In the genomic region with DNA sequence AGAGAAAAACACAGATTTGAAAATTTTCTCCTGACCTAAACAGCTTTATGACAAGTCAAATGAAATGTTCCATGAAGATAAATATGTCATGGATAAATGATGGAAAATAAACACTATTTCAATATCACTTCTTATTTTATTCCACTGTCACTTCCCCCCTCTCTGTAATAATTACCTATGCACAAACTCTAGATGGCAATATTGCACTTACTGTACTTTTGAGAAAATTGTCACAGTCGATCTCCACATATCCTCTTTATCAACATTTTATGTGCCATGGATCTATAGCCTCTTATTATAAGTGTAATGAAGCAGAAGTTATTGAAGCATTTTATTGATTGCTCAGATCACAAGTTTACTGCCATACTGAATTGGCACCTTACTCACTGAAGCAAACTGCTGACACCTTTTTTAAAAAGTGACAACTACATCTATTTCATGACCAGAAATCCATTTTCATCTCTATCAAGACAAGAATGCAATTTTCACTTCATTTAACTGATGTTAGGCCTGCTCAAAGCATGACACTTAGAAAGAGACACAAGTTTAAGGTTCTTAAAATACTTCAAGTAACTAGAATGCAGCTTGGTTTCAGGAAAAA, we compare ENCODE assay signal across 8 cellular contexts.
DNase-seq lines count a peak whose midpoint lies in the region; ATAC-seq and TF ChIP-seq lines count a peak whose summit lies in the region.

No MANE protein-coding gene starts in this region.

- TF ChIP-seq CTCF in LNCAP (IDR thresholded peaks at IDR 0.05) = peak; percentile 56
- peak; percentile 49 for TF ChIP-seq CTCF in RWPE1 (conservative IDR thresholded peaks at IDR 0.05; ENCODE audit: low read depth)
- peak; percentile 34 for TF ChIP-seq CTCF in kidney epithelial cell (IDR thresholded peaks at IDR 0.05; ENCODE audit: insufficient read depth, low read length, poor library complexity, severe bottlenecking)

- no peaks in the 10 kb centered on the region for H3K27me3 ChIP-seq in kidney epithelial cell (ENCODE audit: control insufficient read depth, insufficient read depth, low read length)

- no peak overlapping the region for H3K4me3 ChIP-seq in kidney epithelial cell (ENCODE audit: low read depth, low read length)

- no peak for ATAC-seq in GM18868 (IDR thresholded peaks at IDR 0.05; ENCODE audit: unreplicated experiment)
- ATAC-seq in GM21367 (IDR thresholded peaks at IDR 0.05; ENCODE audit: unreplicated experiment) = no peak

- CTCF ChIA-PET in RWPE1 (lab: Yijun Ruan, JAX) = interaction anchor here (0.6 to 1.0 kb wide), 7 partner anchors 17 to 1066 kb away, joined by 3 to 6 read pairs (median 3); no protein-coding TSS in a partner anchor

- DNase-seq in ELR (ENCODE audit: low read depth) (peak; percentile 37), RWPE1 (ENCODE audit: low spot score) (peak; percentile 20), kidney epithelial cell (ENCODE audit: low read depth) (no peak), occipital lobe (lab: John Stamatoyannopoulos, UW) (no peak)
- no peak for DNase-seq in stimulated activated CD8-positive, alpha-beta memory T cell treated with anti-CD3 and anti-CD28 coated beads, Interleukin-4, amount 100 ng/mL, for 48 hours

- POLR2A ChIA-PET in RWPE1 (lab: Yijun Ruan, JAX; ENCODE audit: low non-redundant PET) = no interaction called here

- H3K27ac ChIP-seq in RWPE1 = no peak overlapping the region

- H3K36me3 ChIP-seq in kidney epithelial cell (ENCODE audit: control insufficient read depth, insufficient read depth, low read length) = no peaks in the 10 kb centered on the region

Comparison
In these comparisons a context has a peak if more than half of its experiments do, and no peak if none do; other contexts are left out.
1. DNase-seq: peak in ELR (single experiment) and RWPE1 (single experiment); none in kidney epithelial cell (single experiment), occipital lobe (single experiment) and stimulated activated CD8-positive, alpha-beta memory T cell treated with anti-CD3 and anti-CD28 coated beads, Interleukin-4, amount 100 ng/mL, for 48 hours (single experiment).
2. Peak in every context shown above with its lines, with median percentiles within 50 percentile points of each other: CTCF ChIP-seq.